22 cellular contexts compared by ENCODE assay signal in genomic region chr4:41081847-41082246, GRCh38.
"Had no signal": no experiment of that assay in that cellular context is flagged by ENCODE, and none has a peak within 500 bp of the region (broad histone marks: within the 10 kb centered on the region; RNA-seq: fewer than 3 reads in every experiment).

No MANE protein-coding gene starts in this region.

- H3K4me1 ChIP-seq: SJSA1 had no signal

- H3K27me3 ChIP-seq: SJSA1 had no signal

- H3K4me3 ChIP-seq: SJSA1, SK-N-MC had no signal

- H3K9me3 ChIP-seq: SJSA1 had no signal

- FAIRE-seq: RCC 7860 had no signal

- H3K27ac ChIP-seq: SJSA1, SK-N-MC had no signal

- DNase-seq: KBM-7, MV-4-11, NCI-H1048, NCI-H1105, NCI-H1417, NCI-H1436 treated with DMSO at 0.1 percent for 48 hours, NCI-H1694, NCI-H1930, NCI-H2081, NCI-H2171, NCI-H226, NCI-H446, NCI-H510A, NCI-H524 treated with DMSO at 0.1 percent for 48 hours, NCI-H69, NCI-H774, Right ventricle myocardium superior, RPMI8226, SIG-M5 had no signal

- H3K36me3 ChIP-seq: SJSA1 had no signal
